In genomic region chr5:179607449-179607931, GRCh38 we compare ENCODE assay signal across 9 cellular contexts. TPM values are rescaled to one million over a fixed set of nuclear protein-coding genes. Genes with fewer than 3 reads are reported as not detected.
A peak's percentile ranks its signal among the peaks of the same experiment; 100 is the strongest.
DNase-seq lines count a peak whose midpoint lies in the region; ATAC-seq and TF ChIP-seq lines count a peak whose summit lies in the region.
"Had no signal": no experiment of that assay in that cellular context is flagged by ENCODE, and none has a peak within 500 bp of the region (broad histone marks: within the 10 kb centered on the region; RNA-seq: fewer than 3 reads in every experiment).

No MANE protein-coding gene starts in this region.

- intact Hi-C loops in CD14-positive monocyte (cut with micrococcal nuclease) = no loop called here
- intact Hi-C loops in dorsolateral prefrontal cortex (cut with DNase I) = no loop called here
- intact Hi-C loops in A673 (cut with micrococcal nuclease; ENCODE audit: unreplicated experiment) = no loop called here

- H3K27me3 Mint-ChIP-seq in CD14-positive monocyte (ENCODE audit: low read depth in 3 of 3) (no peaks in the 10 kb centered on the region), neural crest cell (ENCODE audit: low read depth) (peaks cover 33% of the 10 kb centered on the region)

- CTCF ChIA-PET in A673 (lab: Charles Lee) = no interaction called here

- TF ChIP-seq CTCF in CD14-positive monocyte (IDR thresholded peaks at IDR 0.05) (no peak), dorsolateral prefrontal cortex (IDR thresholded peaks at IDR 0.05 in 54 of 56, conservative IDR thresholded peaks at IDR 0.05 in 2 of 56; ENCODE audit: low read depth in 1 of 56, partially characterized antibody in 56 of 56) (no peak), neural crest cell (conservative IDR thresholded peaks at IDR 0.05) (no peak), A673 (conservative IDR thresholded peaks at IDR 0.05; ENCODE audit: low read depth, low read length) (no peak)

- H3K4me1 Mint-ChIP-seq in CD14-positive monocyte (peaks cover 8% of the 10 kb centered on the region), neural crest cell (peaks cover 32% of the 10 kb centered on the region)

- peaks cover 55% of the 10 kb centered on the region for H3K36me3 ChIP-seq in A673 (ENCODE audit: insufficient read depth, low read length, poor library complexity, severe bottlenecking)

- BruUV-seq in A673 (replicated peaks; lab: Mats Ljungman, UMichigan) = no TSS peak

- no peaks in the 10 kb centered on the region for H3K4me1 ChIP-seq in A673 (ENCODE audit: insufficient read depth, low read length, poor library complexity, severe bottlenecking)

- no peak overlapping the region for H3K4me3 Mint-ChIP-seq in CD14-positive monocyte
- peak overlapping the region; percentile 54 for H3K4me3 Mint-ChIP-seq in neural crest cell

- H3K9me3 Mint-ChIP-seq in CD14-positive monocyte = no peaks in the 10 kb centered on the region
- no peaks in the 10 kb centered on the region for H3K9me3 Mint-ChIP-seq in neural crest cell

- H3K36me3 Mint-ChIP-seq in CD14-positive monocyte = peaks cover 72 to 93% of the 10 kb centered on the region in 2 donors
- H3K36me3 Mint-ChIP-seq in neural crest cell (ENCODE audit: low read depth) = peaks cover 23% of the 10 kb centered on the region

- no peak for ATAC-seq in HG03280 (IDR thresholded peaks at IDR 0.05; ENCODE audit: unreplicated experiment)

- H3K4me3 ChIP-seq in dorsolateral prefrontal cortex (no peak overlapping the region), A673 (ENCODE audit: low read depth, low read length, poor library complexity, severe bottlenecking) (no peak overlapping the region)
- H3K4me3 ChIP-seq: thoracic aorta had no signal

- POLR2A ChIA-PET in A673 (lab: Charles Lee; ENCODE audit: low non-redundant PET) = no interaction called here

- DNase-seq in CD14-positive monocyte (ENCODE audit: low spot score) (no peak), NCI-H2171 (lab: John Stamatoyannopoulos, UW) (peak; percentile 41), dorsolateral prefrontal cortex (peak; percentile 57 to 94 (median 83)), neural crest cell (ENCODE audit: low read depth, low spot score) (no peak), A673 (ENCODE audit: low spot score) (no peak), SIG-M5 treated with dmso at 0.1 percent for 504 hours (lab: John Stamatoyannopoulos, UW; ENCODE audit: unreplicated experiment) (no peak)
- no peak for DNase-seq in activated CD4-positive, CD25-positive, alpha-beta regulatory T cell treated with anti-CD3 and anti-CD28 coated beads, Interleukin-2, amount 50 U/mL, for 72 hours

- H3K27ac Mint-ChIP-seq in CD14-positive monocyte (peak overlapping the region in 5 of 7 donors; percentile 7 to 73 (median 53)), neural crest cell (ENCODE audit: unreplicated experiment) (no peak overlapping the region)

- peak overlapping the region in 58 of 59 donors; percentile 34 to 88 (median 78) for H3K27ac ChIP-seq in dorsolateral prefrontal cortex
- no peak overlapping the region for H3K27ac ChIP-seq in A673 (ENCODE audit: low read depth, low read length, poor library complexity, severe bottlenecking)
- H3K27ac ChIP-seq: thoracic aorta had no signal

- H3K9me3 ChIP-seq in A673 (ENCODE audit: low read depth, low read length, poor library complexity, severe bottlenecking) = no peaks in the 10 kb centered on the region
- H3K9me3 ChIP-seq: thoracic aorta had no signal

- H3K27me3 ChIP-seq in dorsolateral prefrontal cortex (no peaks in the 10 kb centered on the region), A673 (replicated peaks; ENCODE audit: insufficient read depth, low read depth, low read length, poor library complexity) (no peaks in the 10 kb centered on the region)

RNA-seq across cellular contexts. Expression of gene HNRNPH1, which starts 16.0 kb away (rescaled TPM):
- polyA plus RNA-seq in CD14-positive monocyte = 10 to 100 TPM; 47.4 to 51.9 TPM
- 100 to 1,000 TPM; 242 to 469 (median 329) TPM for total RNA-seq in dorsolateral prefrontal cortex
- total RNA-seq in neural crest cell = 1,155 and 1,166 TPM in 2 replicates
- total RNA-seq in A673 (2021) = 918 and 972 TPM in 2 replicates

RNA-seq across cellular contexts. Expression of gene RUFY1, which starts 57.1 kb away (rescaled TPM):
- 10 to 100 TPM; 28.8 to 29.3 TPM for polyA plus RNA-seq in CD14-positive monocyte
- total RNA-seq in dorsolateral prefrontal cortex = 10 to 100 TPM; 28.4 to 67.4 (median 44.5) TPM
- total RNA-seq in neural crest cell = 54.9 and 59.1 TPM in 2 replicates
- 41.4 and 45.2 TPM in 2 replicates for total RNA-seq in A673 (2021)

Comparison
In these comparisons a context has a peak if more than half of its experiments do, and no peak if none do; other contexts are left out.
1. DNase-seq: peak in NCI-H2171 (single experiment) and dorsolateral prefrontal cortex (10 of 10); none in CD14-positive monocyte (single experiment), neural crest cell (single experiment), A673 (single experiment), SIG-M5 treated with dmso at 0.1 percent for 504 hours (single experiment) and activated CD4-positive, CD25-positive, alpha-beta regulatory T cell treated with anti-CD3 and anti-CD28 coated beads, Interleukin-2, amount 50 U/mL, for 72 hours (single experiment).